In genomic region chr1:246000638-246001015, GRCh38 we compare ENCODE assay signal across 20 cellular contexts.
"Had no signal": no experiment of that assay in that cellular context is flagged by ENCODE, and none has a peak within 500 bp of the region (broad histone marks: within the 10 kb centered on the region; RNA-seq: fewer than 3 reads in every experiment).

No MANE protein-coding gene starts in this region.

- H3K27me3 Mint-ChIP-seq: activated CD4-positive, alpha-beta memory T cell treated with anti-CD3 and anti-CD28 coated beads for 36 hours; activated naive CD4-positive, alpha-beta T cell treated with anti-CD3 and anti-CD28 coated beads, Interleukin-2, amount 10 ng/mL, durations not matched to agents 7 days and 5 days; naive thymus-derived CD8-positive, alpha-beta T cell; progenitor cell of endocrine pancreas; stimulated activated naive CD8-positive, alpha-beta T cell treated with anti-CD3 and anti-CD28 coated beads, Interleukin-15, Interleukin-2, amounts not matched to agents 100 ng/mL and 50 ng/mL, for 24 hours had no signal

- H3K27me3 ChIP-seq: spleen, tibial nerve had no signal

- H3K36me3 Mint-ChIP-seq: activated CD4-positive, alpha-beta memory T cell treated with anti-CD3 and anti-CD28 coated beads for 36 hours; activated naive CD4-positive, alpha-beta T cell treated with anti-CD3 and anti-CD28 coated beads, Interleukin-2, amount 10 ng/mL, durations not matched to agents 7 days and 5 days had no signal

- DNase-seq: activated CD4-positive, alpha-beta memory T cell treated with anti-CD3 and anti-CD28 coated beads for 36 hours; activated CD4-positive, alpha-beta T cell treated with anti-CD3 and anti-CD28 coated beads for 48 hours; activated effector memory CD4-positive, alpha-beta T cell treated with anti-CD3 and anti-CD28 coated beads, Interleukin-2, amount 50 U/mL, for 16 hours; activated naive CD4-positive, alpha-beta T cell treated with anti-CD3 and anti-CD28 coated beads, Interleukin-2, amount 10 ng/mL, durations not matched to agents 7 days and 5 days; activated T-cell treated with anti-CD3 and anti-CD28 coated beads, Interleukin-2, amount 50 U/mL, for 48 hours; caudate nucleus; dermis blood vessel endothelial cell; effector CD8-positive, alpha-beta T cell; hippocampal formation; mesendoderm; naive thymus-derived CD8-positive, alpha-beta T cell; retina; spleen; stimulated activated CD4-positive, alpha-beta T cell treated with anti-CD3 and anti-CD28 coated beads, Interleukin-4, amount 100 ng/mL, for 24 hours had no signal

- H3K4me1 ChIP-seq: spleen, tibial nerve had no signal

- H3K4me3 Mint-ChIP-seq: activated CD4-positive, alpha-beta memory T cell treated with anti-CD3 and anti-CD28 coated beads for 36 hours; activated naive CD4-positive, alpha-beta T cell treated with anti-CD3 and anti-CD28 coated beads, Interleukin-2, amount 10 ng/mL, durations not matched to agents 7 days and 5 days; brain; naive thymus-derived CD8-positive, alpha-beta T cell; stimulated activated naive CD8-positive, alpha-beta T cell treated with anti-CD3 and anti-CD28 coated beads, Interleukin-15, Interleukin-2, amounts not matched to agents 100 ng/mL and 50 ng/mL, for 24 hours; T-helper 1 cell treated with Interleukin-12 subunit alpha and Interleukin-12 subunit beta and Interleukin-4 antibody, amounts not matched to agents 30 μg/mL and 1 μg/mL, for 36 hours had no signal

- H3K9me3 ChIP-seq: spleen, tibial nerve had no signal

- ATAC-seq: esophagus mucosa; naive thymus-derived CD8-positive, alpha-beta T cell had no signal

- H3K36me3 ChIP-seq: spleen, tibial nerve had no signal

- H3K27ac Mint-ChIP-seq: activated CD4-positive, alpha-beta memory T cell treated with anti-CD3 and anti-CD28 coated beads for 36 hours; activated naive CD4-positive, alpha-beta T cell treated with anti-CD3 and anti-CD28 coated beads, Interleukin-2, amount 10 ng/mL, durations not matched to agents 7 days and 5 days; progenitor cell of endocrine pancreas; stimulated activated naive CD8-positive, alpha-beta T cell treated with anti-CD3 and anti-CD28 coated beads, Interleukin-15, Interleukin-2, amounts not matched to agents 100 ng/mL and 50 ng/mL, for 24 hours; T-helper 1 cell treated with Interleukin-12 subunit alpha and Interleukin-12 subunit beta and Interleukin-4 antibody, amounts not matched to agents 30 μg/mL and 1 μg/mL, for 36 hours had no signal

- H3K9me3 Mint-ChIP-seq: activated CD4-positive, alpha-beta memory T cell treated with anti-CD3 and anti-CD28 coated beads for 36 hours; activated naive CD4-positive, alpha-beta T cell treated with anti-CD3 and anti-CD28 coated beads, Interleukin-2, amount 10 ng/mL, durations not matched to agents 7 days and 5 days; naive thymus-derived CD8-positive, alpha-beta T cell; stimulated activated naive CD8-positive, alpha-beta T cell treated with anti-CD3 and anti-CD28 coated beads, Interleukin-15, Interleukin-2, amounts not matched to agents 100 ng/mL and 50 ng/mL, for 24 hours; T-helper 1 cell treated with Interleukin-12 subunit alpha and Interleukin-12 subunit beta and Interleukin-4 antibody, amounts not matched to agents 30 μg/mL and 1 μg/mL, for 36 hours had no signal

- H3K27ac ChIP-seq: spleen, tibial nerve had no signal

- H3K4me3 ChIP-seq: spleen, tibial nerve had no signal

- H3K4me1 Mint-ChIP-seq: activated naive CD4-positive, alpha-beta T cell treated with anti-CD3 and anti-CD28 coated beads, Interleukin-2, amount 10 ng/mL, durations not matched to agents 7 days and 5 days had no signal
